ENCODE assay signal across 11 cellular contexts in the genomic region with DNA sequence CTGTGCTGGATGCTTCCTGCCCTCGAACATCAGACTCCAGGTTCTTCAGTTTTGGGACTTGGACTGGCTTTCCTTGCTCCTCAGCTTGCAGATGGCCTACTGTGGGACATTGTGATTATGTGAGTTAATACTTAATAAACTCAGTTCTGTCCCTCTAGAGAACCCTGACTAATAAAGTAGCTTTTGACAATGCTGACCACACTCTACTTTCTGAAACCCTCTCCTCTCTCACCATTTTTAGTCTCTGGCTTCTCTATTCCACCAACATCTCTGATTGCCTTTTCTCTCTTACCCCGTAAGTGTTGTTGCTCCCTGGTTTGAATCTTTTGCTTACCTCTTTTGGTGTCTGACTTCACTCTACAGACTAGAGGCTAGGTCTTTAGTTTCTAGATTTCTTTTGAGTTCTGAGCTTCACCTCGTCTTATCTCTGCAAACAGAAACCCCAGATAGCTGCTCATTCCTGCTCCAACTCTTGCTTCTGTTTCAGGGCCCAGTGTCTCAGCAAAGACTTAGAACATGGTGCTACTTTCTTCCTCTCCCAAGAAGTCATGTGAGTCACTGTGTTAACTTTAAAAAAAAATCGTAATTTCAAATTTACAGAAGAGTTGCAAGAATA. TPM values are rescaled to one million over a fixed set of nuclear protein-coding genes. Genes with fewer than 3 reads are reported as not detected.
DNase-seq lines count a peak whose midpoint lies in the region; ATAC-seq and TF ChIP-seq lines count a peak whose summit lies in the region.
"Had no signal": no experiment of that assay in that cellular context is flagged by ENCODE, and none has a peak within 500 bp of the region (broad histone marks: within the 10 kb centered on the region; RNA-seq: fewer than 3 reads in every experiment).

No MANE protein-coding gene starts in this region.

- CTCF ChIA-PET in activated CD4-positive, alpha-beta memory T cell treated with anti-CD3 and anti-CD28 coated beads for 36 hours (lab: Charles Lee): interaction anchor here (0.7 to 5.0 kb wide), 7 partner anchors 8 to 106 kb away, joined by 3 to 17 read pairs (median 5); no protein-coding TSS in a partner anchor

- ATAC-seq in stimulated activated naive CD8-positive, alpha-beta T cell treated with anti-CD3 and anti-CD28 coated beads, Interleukin-15, Interleukin-2, amounts not matched to agents 100 U/mL and 50 U/mL, for 24 hours: no peak
- ATAC-seq in HG03095 (IDR thresholded peaks at IDR 0.05; ENCODE audit: unreplicated experiment): peak; percentile 38

- no peak for TF ChIP-seq POLR2A in lower leg skin (IDR thresholded peaks at IDR 0.05)

- H3K4me1 ChIP-seq in thymus (ENCODE audit: control insufficient read depth, insufficient read depth, low read length): peaks cover 7% of the 10 kb centered on the region

- H3K36me3 Mint-ChIP-seq in stimulated activated naive CD8-positive, alpha-beta T cell treated with anti-CD3 and anti-CD28 coated beads, Interleukin-15, Interleukin-2, amounts not matched to agents 100 ng/mL and 50 ng/mL, for 24 hours (ENCODE audit: low read depth): no peaks in the 10 kb centered on the region
- H3K36me3 Mint-ChIP-seq in activated CD4-positive, alpha-beta memory T cell treated with anti-CD3 and anti-CD28 coated beads for 36 hours: no peaks in the 10 kb centered on the region

- no peaks in the 10 kb centered on the region for H3K9me3 ChIP-seq in thymus (ENCODE audit: control insufficient read depth)

- no peak for DNase-seq in stimulated activated naive CD8-positive, alpha-beta T cell treated with anti-CD3 and anti-CD28 coated beads, Interleukin-15, Interleukin-2, amounts not matched to agents 100 U/mL and 50 U/mL, for 24 hours
- no peak for DNase-seq in activated CD4-positive, alpha-beta memory T cell treated with anti-CD3 and anti-CD28 coated beads for 36 hours
- DNase-seq in SKM-1 (lab: John Stamatoyannopoulos, UW; ENCODE audit: unreplicated experiment) (no peak), lower leg skin (ENCODE audit: low spot score in 2 of 2) (no peak), HCEC 1CT (no peak)
- DNase-seq: activated CD4-positive, CD25-positive, alpha-beta regulatory T cell treated with anti-CD3 and anti-CD28 coated beads, Interleukin-2, amount 50 U/mL, for 72 hours; naive B cell; NCI-H1417 treated with DMSO at 0.1 percent for 48 hours had no signal

- H3K4me3 ChIP-seq in thymus (ENCODE audit: low read length) (no peak overlapping the region), lower leg skin (ENCODE audit: low read depth, poor library complexity, severe bottlenecking) (no peak overlapping the region)

- peak overlapping the region; percentile 66 for H3K4me3 Mint-ChIP-seq in stimulated activated naive CD8-positive, alpha-beta T cell treated with anti-CD3 and anti-CD28 coated beads, Interleukin-15, Interleukin-2, amounts not matched to agents 100 ng/mL and 50 ng/mL, for 24 hours
- H3K4me3 Mint-ChIP-seq in activated CD4-positive, alpha-beta memory T cell treated with anti-CD3 and anti-CD28 coated beads for 36 hours: peak overlapping the region; percentile 55

- peaks cover 84% of the 10 kb centered on the region for H3K4me1 Mint-ChIP-seq in stimulated activated naive CD8-positive, alpha-beta T cell treated with anti-CD3 and anti-CD28 coated beads, Interleukin-15, Interleukin-2, amounts not matched to agents 100 ng/mL and 50 ng/mL, for 24 hours (ENCODE audit: low read depth)
- H3K4me1 Mint-ChIP-seq in activated CD4-positive, alpha-beta memory T cell treated with anti-CD3 and anti-CD28 coated beads for 36 hours (ENCODE audit: low read depth): peaks cover 74% of the 10 kb centered on the region

- intact Hi-C loops in activated CD4-positive, alpha-beta memory T cell treated with anti-CD3 and anti-CD28 coated beads for 36 hours (cut with micrococcal nuclease): no loop called here
- intact Hi-C loops in lower leg skin (cut with DNase I; ENCODE audit: low total_unique reads): no loop called here

- H3K27me3 Mint-ChIP-seq in stimulated activated naive CD8-positive, alpha-beta T cell treated with anti-CD3 and anti-CD28 coated beads, Interleukin-15, Interleukin-2, amounts not matched to agents 100 ng/mL and 50 ng/mL, for 24 hours: no peaks in the 10 kb centered on the region
- no peaks in the 10 kb centered on the region for H3K27me3 Mint-ChIP-seq in activated CD4-positive, alpha-beta memory T cell treated with anti-CD3 and anti-CD28 coated beads for 36 hours

- no peak for TF ChIP-seq CTCF in lower leg skin (IDR thresholded peaks at IDR 0.05)

- H3K9me3 Mint-ChIP-seq in stimulated activated naive CD8-positive, alpha-beta T cell treated with anti-CD3 and anti-CD28 coated beads, Interleukin-15, Interleukin-2, amounts not matched to agents 100 ng/mL and 50 ng/mL, for 24 hours: no peaks in the 10 kb centered on the region
- no peaks in the 10 kb centered on the region for H3K9me3 Mint-ChIP-seq in activated CD4-positive, alpha-beta memory T cell treated with anti-CD3 and anti-CD28 coated beads for 36 hours

- peak overlapping the region; percentile 65 for H3K27ac ChIP-seq in thymus (ENCODE audit: low read depth)

- POLR2A ChIA-PET in activated CD4-positive, alpha-beta memory T cell treated with anti-CD3 and anti-CD28 coated beads for 36 hours (lab: Charles Lee): interaction anchor here (0.8 to 3.4 kb wide), 9 partner anchors 8 to 101 kb away, joined by 3 to 22 read pairs (median 6); a partner anchor contains a TSS

- H3K36me3 ChIP-seq in thymus (ENCODE audit: control insufficient read depth, insufficient read depth): no peaks in the 10 kb centered on the region

- H3K27me3 ChIP-seq in thymus (ENCODE audit: control insufficient read depth, insufficient read depth): no peaks in the 10 kb centered on the region

- H3K27ac Mint-ChIP-seq in stimulated activated naive CD8-positive, alpha-beta T cell treated with anti-CD3 and anti-CD28 coated beads, Interleukin-15, Interleukin-2, amounts not matched to agents 100 ng/mL and 50 ng/mL, for 24 hours: peak overlapping the region; percentile 98
- H3K27ac Mint-ChIP-seq in activated CD4-positive, alpha-beta memory T cell treated with anti-CD3 and anti-CD28 coated beads for 36 hours: peak overlapping the region; percentile 94

- WGBS in thymus: 79% methylated on average over 4 of the region's 4 CpGs
- 75 to 86% methylated on average over 4 of the region's 4 CpGs for whole genome bisulfite sequencing in lower leg skin, 2 donors

RNA-seq across cellular contexts. Expression of a gene that starts 11.4 kb away (rescaled TPM):
- 1,000 to 10,000 TPM; 6,087 to 6,256 TPM for total RNA-seq in activated CD4-positive, alpha-beta memory T cell treated with anti-CD3 and anti-CD28 coated beads for 36 hours
- 12,473 TPM for polyA plus RNA-seq in thymus
- 1,000 to 10,000 TPM; 1,261 to 2,736 (median 1,532) TPM for total RNA-seq in lower leg skin

RNA-seq across cellular contexts. Expression of a gene that starts 58.1 kb away (rescaled TPM):
- under 1 TPM in 1 of 2 experiments, not detected in 1; 0.05 TPM for total RNA-seq in activated CD4-positive, alpha-beta memory T cell treated with anti-CD3 and anti-CD28 coated beads for 36 hours
- 0.07 TPM for polyA plus RNA-seq in thymus
- not detected for total RNA-seq in lower leg skin
